Comparison of ENCODE assay signal across 23 cellular contexts in genomic region chr1:172882791-172883386, GRCh38.
DNase-seq lines count a peak whose midpoint lies in the region; ATAC-seq and TF ChIP-seq lines count a peak whose summit lies in the region.
"Had no signal": no experiment of that assay in that cellular context is flagged by ENCODE, and none has a peak within 500 bp of the region (broad histone marks: within the 10 kb centered on the region; RNA-seq: fewer than 3 reads in every experiment).

No MANE protein-coding gene starts in this region.

- H3K27me3 Mint-ChIP-seq in activated CD4-positive, alpha-beta T cell treated with anti-CD3 and anti-CD28 coated beads, Interleukin-2, amount 10 ng/mL, durations not matched to agents 7 days and 5 days: peaks cover 70% of the 10 kb centered on the region
- H3K27me3 Mint-ChIP-seq in activated CD8-positive, alpha-beta T cell treated with anti-CD3 and anti-CD28 coated beads for 36 hours: peaks cover 16% of the 10 kb centered on the region

- CTCF ChIA-PET in activated CD4-positive, alpha-beta T cell treated with anti-CD3 and anti-CD28 coated beads, Interleukin-2, amount 10 ng/mL, durations not matched to agents 7 days and 5 days (lab: Charles Lee): no interaction called here
- CTCF ChIA-PET in activated CD8-positive, alpha-beta T cell treated with anti-CD3 and anti-CD28 coated beads for 36 hours (lab: Charles Lee): interaction anchor here (0.7 to 0.8 kb wide), 2 partner anchors 19 to 157 kb away, joined by 3 read pairs; no protein-coding TSS in a partner anchor

- H3K27ac ChIP-seq in DND-41 (ENCODE audit: low read length) (peak overlapping the region; percentile 66), osteoblast (ENCODE audit: low read depth, low read length) (peak overlapping the region; percentile 73), left ventricle myocardium inferior (replicated peaks) (no peak overlapping the region)
- H3K27ac ChIP-seq: esophagus muscularis mucosa, HL-60, PC-9, right atrium auricular region, VCaP had no signal

- H3K9me3 ChIP-seq in DND-41 (ENCODE audit: insufficient read depth, low read length, severe bottlenecking) (no peaks in the 10 kb centered on the region), osteoblast (ENCODE audit: low read depth, low read length) (no peaks in the 10 kb centered on the region), left ventricle myocardium inferior (replicated peaks) (no peaks in the 10 kb centered on the region)
- H3K9me3 ChIP-seq: esophagus muscularis mucosa, right atrium auricular region had no signal

- H3K4me1 Mint-ChIP-seq in activated CD4-positive, alpha-beta T cell treated with anti-CD3 and anti-CD28 coated beads, Interleukin-2, amount 10 ng/mL, durations not matched to agents 7 days and 5 days: peaks cover 18% of the 10 kb centered on the region
- peaks cover 16% of the 10 kb centered on the region for H3K4me1 Mint-ChIP-seq in activated CD8-positive, alpha-beta T cell treated with anti-CD3 and anti-CD28 coated beads for 36 hours (ENCODE audit: low read depth)

- peaks cover 25% of the 10 kb centered on the region for H3K4me1 ChIP-seq in DND-41 (ENCODE audit: insufficient read depth, low read length)
- peaks cover 41% of the 10 kb centered on the region for H3K4me1 ChIP-seq in osteoblast (ENCODE audit: insufficient read depth, low read length)
- no peaks in the 10 kb centered on the region for H3K4me1 ChIP-seq in left ventricle myocardium inferior
- H3K4me1 ChIP-seq: right atrium auricular region had no signal

- peak overlapping the region in 1 of 2 experiments; percentile 25; a peak in 1 of 4 replicates for H3K4me3 ChIP-seq in DND-41 (ENCODE audit: low read depth in 1 of 2, low read length in 2 of 2)
- H3K4me3 ChIP-seq in osteoblast (ENCODE audit: insufficient read depth, low read length): no peak overlapping the region
- no peak overlapping the region for H3K4me3 ChIP-seq in left ventricle myocardium inferior
- H3K4me3 ChIP-seq: A549, esophagus muscularis mucosa, PC-9, right atrium auricular region had no signal

- H3K36me3 Mint-ChIP-seq in activated CD4-positive, alpha-beta T cell treated with anti-CD3 and anti-CD28 coated beads, Interleukin-2, amount 10 ng/mL, durations not matched to agents 7 days and 5 days (ENCODE audit: low read depth): peaks cover 2% of the 10 kb centered on the region
- H3K36me3 Mint-ChIP-seq in activated CD8-positive, alpha-beta T cell treated with anti-CD3 and anti-CD28 coated beads for 36 hours (ENCODE audit: low read depth): no peaks in the 10 kb centered on the region
- H3K36me3 Mint-ChIP-seq: T-cell had no signal

- H3K4me2 ChIP-seq in DND-41 (ENCODE audit: insufficient read depth, low read length): peak overlapping the region; percentile 47
- peak overlapping the region; percentile 70 for H3K4me2 ChIP-seq in osteoblast (ENCODE audit: insufficient read depth, low read length)
- H3K4me2 ChIP-seq: A549, PC-9 had no signal

- H3K9me3 Mint-ChIP-seq in activated CD4-positive, alpha-beta T cell treated with anti-CD3 and anti-CD28 coated beads, Interleukin-2, amount 10 ng/mL, durations not matched to agents 7 days and 5 days: peaks cover 6% of the 10 kb centered on the region
- H3K9me3 Mint-ChIP-seq in activated CD8-positive, alpha-beta T cell treated with anti-CD3 and anti-CD28 coated beads for 36 hours: no peaks in the 10 kb centered on the region
- H3K9me3 Mint-ChIP-seq: T-cell had no signal

- intact Hi-C loops in activated CD8-positive, alpha-beta T cell treated with anti-CD3 and anti-CD28 coated beads for 36 hours (cut with micrococcal nuclease): no loop called here
- intact Hi-C loops in left ventricle myocardium inferior (cut with micrococcal nuclease): no loop called here

- ATAC-seq in DND-41 (ENCODE audit: insufficient read depth, low read depth) (no peak), GM21737 (IDR thresholded peaks at IDR 0.05; ENCODE audit: unreplicated experiment) (no peak)
- ATAC-seq in activated CD8-positive, alpha-beta T cell treated with anti-CD3 and anti-CD28 coated beads for 36 hours: peak; percentile 32
- ATAC-seq: A549 had no signal

- no peaks in the 10 kb centered on the region for H3K36me3 ChIP-seq in DND-41 (ENCODE audit: insufficient read depth, low read length)
- H3K36me3 ChIP-seq in osteoblast (ENCODE audit: insufficient read depth, low read length): no peaks in the 10 kb centered on the region
- no peaks in the 10 kb centered on the region for H3K36me3 ChIP-seq in left ventricle myocardium inferior
- H3K36me3 ChIP-seq: esophagus muscularis mucosa, right atrium auricular region had no signal

- H3K79me2 ChIP-seq in DND-41 (ENCODE audit: insufficient read depth, low read length) (no peaks in the 10 kb centered on the region), osteoblast (ENCODE audit: insufficient read depth, low read length) (no peaks in the 10 kb centered on the region)

- H4K20me1 ChIP-seq in DND-41 (ENCODE audit: insufficient read depth, low read length) (no peaks in the 10 kb centered on the region), osteoblast (ENCODE audit: insufficient read depth, low read length) (no peaks in the 10 kb centered on the region)

- peak overlapping the region; percentile 16; the same call in 1 of the 2 replicates for H3K9ac ChIP-seq in DND-41 (ENCODE audit: low read depth, low read length)

- peak overlapping the region; percentile 51 for H2AFZ ChIP-seq in DND-41 (ENCODE audit: low read depth, low read length)
- peak overlapping the region; percentile 43 for H2AFZ ChIP-seq in osteoblast (ENCODE audit: low read length)
- H2AFZ ChIP-seq: PC-9 had no signal

- H3K27ac Mint-ChIP-seq in activated CD4-positive, alpha-beta T cell treated with anti-CD3 and anti-CD28 coated beads, Interleukin-2, amount 10 ng/mL, durations not matched to agents 7 days and 5 days: no peak overlapping the region
- no peak overlapping the region for H3K27ac Mint-ChIP-seq in activated CD8-positive, alpha-beta T cell treated with anti-CD3 and anti-CD28 coated beads for 36 hours
- H3K27ac Mint-ChIP-seq: IgD-negative memory B cell, T-cell had no signal

- POLR2A ChIA-PET in activated CD4-positive, alpha-beta T cell treated with anti-CD3 and anti-CD28 coated beads, Interleukin-2, amount 10 ng/mL, durations not matched to agents 7 days and 5 days (lab: Charles Lee): no interaction called here
- POLR2A ChIA-PET in activated CD8-positive, alpha-beta T cell treated with anti-CD3 and anti-CD28 coated beads for 36 hours (lab: Charles Lee): interaction anchor here (1.0 to 3.0 kb wide), 5 partner anchors 9 to 104 kb away, joined by 3 to 17 read pairs (median 4); no protein-coding TSS in a partner anchor

- peak overlapping the region; percentile 0 for H3K4me3 Mint-ChIP-seq in activated CD4-positive, alpha-beta T cell treated with anti-CD3 and anti-CD28 coated beads, Interleukin-2, amount 10 ng/mL, durations not matched to agents 7 days and 5 days
- no peak overlapping the region for H3K4me3 Mint-ChIP-seq in activated CD8-positive, alpha-beta T cell treated with anti-CD3 and anti-CD28 coated beads for 36 hours

- no peak for DNase-seq in activated CD4-positive, alpha-beta T cell treated with anti-CD3 and anti-CD28 coated beads, Interleukin-2, amount 10 ng/mL, durations not matched to agents 7 days and 5 days
- DNase-seq in activated CD4-positive, alpha-beta T cell treated with anti-CD3 and anti-CD28 coated beads for 4 hours: no peak
- no peak for DNase-seq in DND-41
- peak; percentile 11 for DNase-seq in activated CD8-positive, alpha-beta T cell treated with anti-CD3 and anti-CD28 coated beads for 36 hours
- DNase-seq in osteoblast (ENCODE audit: insufficient read length, low spot score, missing footprints): no peak
- no peak for DNase-seq in dedifferentiated amniotic fluid mesenchymal stem cell (ENCODE audit: extremely low spot score)
- DNase-seq in left ventricle myocardium inferior: no peak
- DNase-seq: activated naive CD4-positive, alpha-beta T cell treated with Interleukin-2 at 50 U/mL for 16 hours; effector CD4-positive, alpha-beta T cell; kidney glomerular epithelial cell; NCI-H1694 treated with DMSO at 0.1 percent for 48 hours; NCI-H774; PC-9; stimulated activated CD4-positive, alpha-beta T cell treated with anti-CD3 and anti-CD28 coated beads, Interleukin-12 subunit alpha, Interleukin-12 subunit beta, amount 100 ng/mL, for 4 hours; stimulated activated CD8-positive, alpha-beta memory T cell treated with anti-CD3 and anti-CD28 coated beads, Interleukin-4, amount 100 ng/mL, for 48 hours; T-cell had no signal

- H3K27me3 ChIP-seq in DND-41 (ENCODE audit: insufficient read depth, low read length, poor library complexity): no peaks in the 10 kb centered on the region
- H3K27me3 ChIP-seq in osteoblast (ENCODE audit: insufficient read depth, low read length): no peaks in the 10 kb centered on the region
- H3K27me3 ChIP-seq in left ventricle myocardium inferior (ENCODE audit: low read depth): no peaks in the 10 kb centered on the region
- H3K27me3 ChIP-seq: esophagus muscularis mucosa, right atrium auricular region had no signal

- TF ChIP-seq CTCF in DND-41 (IDR thresholded peaks at IDR 0.05; ENCODE audit: borderline replicate concordance, extremely low read depth, low read length, poor library complexity, severe bottlenecking) (no peak), osteoblast (IDR thresholded peaks at IDR 0.05; ENCODE audit: extremely low read depth, low read depth, low read length) (no peak), left ventricle myocardium inferior (IDR thresholded peaks at IDR 0.05; ENCODE audit: borderline replicate concordance) (no peak)
- no peak for TF ChIP-seq CTCF in activated CD8-positive, alpha-beta T cell treated with anti-CD3 and anti-CD28 coated beads for 36 hours (IDR thresholded peaks at IDR 0.05)
